Comparison of ENCODE assay signal across 1 cellular context in the genomic region with DNA sequence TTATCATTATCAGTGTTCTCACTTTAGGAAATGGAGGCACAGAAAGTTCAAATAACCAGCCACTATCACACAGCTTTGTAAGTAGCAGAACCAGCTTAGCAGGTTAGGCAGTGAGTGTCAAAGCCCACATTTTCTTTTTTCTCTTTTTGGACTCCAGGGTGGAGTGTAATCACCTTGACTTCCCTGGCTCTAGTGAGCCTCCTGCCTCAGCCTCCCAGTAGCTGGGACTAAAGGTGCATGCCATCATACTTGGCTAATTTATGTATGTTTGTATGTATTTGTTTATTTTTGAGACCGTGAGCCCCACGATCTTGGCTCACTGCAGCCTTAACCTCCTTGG.
TF ChIP-seq lines count a peak whose summit lies in the region.

No MANE protein-coding gene starts in this region.

TF ChIP-seq in HepG2, 621 proteins besides CTCF, POLR2A, EP300 and RAD21 (continued from another document):
- TF ChIP-seq, protein P1, sequence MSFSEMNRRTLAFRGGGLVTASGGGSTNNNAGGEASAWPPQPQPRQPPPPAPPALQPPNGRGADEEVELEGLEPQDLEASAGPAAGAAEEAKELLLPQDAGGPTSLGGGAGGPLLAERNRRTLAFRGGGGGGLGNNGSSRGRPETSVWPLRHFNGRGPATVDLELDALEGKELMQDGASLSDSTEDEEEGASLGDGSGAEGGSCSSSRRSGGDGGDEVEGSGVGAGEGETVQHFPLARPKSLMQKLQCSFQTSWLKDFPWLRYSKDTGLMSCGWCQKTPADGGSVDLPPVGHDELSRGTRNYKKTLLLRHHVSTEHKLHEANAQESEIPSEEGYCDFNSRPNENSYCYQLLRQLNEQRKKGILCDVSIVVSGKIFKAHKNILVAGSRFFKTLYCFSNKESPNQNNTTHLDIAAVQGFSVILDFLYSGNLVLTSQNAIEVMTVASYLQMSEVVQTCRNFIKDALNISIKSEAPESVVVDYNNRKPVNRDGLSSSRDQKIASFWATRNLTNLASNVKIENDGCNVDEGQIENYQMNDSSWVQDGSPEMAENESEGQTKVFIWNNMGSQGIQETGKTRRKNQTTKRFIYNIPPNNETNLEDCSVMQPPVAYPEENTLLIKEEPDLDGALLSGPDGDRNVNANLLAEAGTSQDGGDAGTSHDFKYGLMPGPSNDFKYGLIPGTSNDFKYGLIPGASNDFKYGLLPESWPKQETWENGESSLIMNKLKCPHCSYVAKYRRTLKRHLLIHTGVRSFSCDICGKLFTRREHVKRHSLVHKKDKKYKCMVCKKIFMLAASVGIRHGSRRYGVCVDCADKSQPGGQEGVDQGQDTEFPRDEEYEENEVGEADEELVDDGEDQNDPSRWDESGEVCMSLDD (CRISPR knock-in tag; IDR thresholded peaks at IDR 0.05; ENCODE audit: borderline replicate concordance) = no peak
- TF ChIP-seq, protein P2, sequence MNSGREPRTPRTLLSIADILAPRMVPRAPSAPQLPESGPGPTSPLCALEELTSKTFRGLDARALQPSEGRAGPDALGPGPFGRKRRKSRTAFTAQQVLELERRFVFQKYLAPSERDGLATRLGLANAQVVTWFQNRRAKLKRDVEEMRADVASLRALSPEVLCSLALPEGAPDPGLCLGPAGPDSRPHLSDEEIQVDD (CRISPR knock-in tag; IDR thresholded peaks at IDR 0.05; ENCODE audit: borderline replicate concordance) = 0 out of 2 replicates have a peak, but pooled peaks have one; percentile 60
- TF ChIP-seq ZNF737 (CRISPR knock-in tag; IDR thresholded peaks at IDR 0.05; ENCODE audit: borderline replicate concordance) (no peak), ZNF17 (CRISPR knock-in tag; IDR thresholded peaks at IDR 0.05) (no peak), ZNF775 (CRISPR knock-in tag; IDR thresholded peaks at IDR 0.05; ENCODE audit: borderline replicate concordance) (no peak), ZNF577 (CRISPR knock-in tag; IDR thresholded peaks at IDR 0.05; ENCODE audit: borderline replicate concordance, low read depth) (no peak), FUBP1 (CRISPR knock-in tag; IDR thresholded peaks at IDR 0.05; ENCODE audit: borderline replicate concordance) (0 out of 2 replicates have a peak, but pooled peaks have one; percentile 20), ZNF331 (CRISPR knock-in tag; IDR thresholded peaks at IDR 0.05) (no peak), RNF219 (CRISPR knock-in tag; IDR thresholded peaks at IDR 0.05) (no peak), SOX5 (CRISPR knock-in tag; IDR thresholded peaks at IDR 0.05; ENCODE audit: borderline replicate concordance) (no peak), ZNF770 (CRISPR knock-in tag; IDR thresholded peaks at IDR 0.05) (peak; percentile 99), ATF5 (CRISPR knock-in tag; IDR thresholded peaks at IDR 0.05; ENCODE audit: low read depth) (no peak), RARA (CRISPR knock-in tag; IDR thresholded peaks at IDR 0.05) (no peak), CAMTA2 (CRISPR knock-in tag; IDR thresholded peaks at IDR 0.05; ENCODE audit: borderline replicate concordance) (0 out of 2 replicates have a peak, but pooled peaks have one; percentile 43), KDM5B (CRISPR knock-in tag; IDR thresholded peaks at IDR 0.05; ENCODE audit: borderline replicate concordance) (no peak), NKX3-1 (CRISPR knock-in tag; IDR thresholded peaks at IDR 0.05) (no peak), ZNF354B (CRISPR knock-in tag; IDR thresholded peaks at IDR 0.05) (peak; percentile 87; the same call in 1 of the 2 replicates), ZC3H13 (CRISPR knock-in tag; IDR thresholded peaks at IDR 0.05) (no peak), SP4 (CRISPR knock-in tag; IDR thresholded peaks at IDR 0.05) (no peak), YEATS4 (CRISPR knock-in tag; IDR thresholded peaks at IDR 0.05; ENCODE audit: borderline replicate concordance) (no peak), ZNF816 (CRISPR knock-in tag; IDR thresholded peaks at IDR 0.05; ENCODE audit: borderline replicate concordance) (no peak), ZNF44 (CRISPR knock-in tag; IDR thresholded peaks at IDR 0.05) (0 out of 2 replicates have a peak, but pooled peaks have one; percentile 25), BCL6 (CRISPR knock-in tag; IDR thresholded peaks at IDR 0.05) (no peak), ZNF747 (CRISPR knock-in tag; IDR thresholded peaks at IDR 0.05; ENCODE audit: borderline replicate concordance) (no peak), SMC3 (IDR thresholded peaks at IDR 0.05; ENCODE audit: low read length) (no peak), ZMYM3 (CRISPR knock-in tag; IDR thresholded peaks at IDR 0.05) (peak; percentile 70; the same call in 1 of the 2 replicates), ZNF124 (CRISPR knock-in tag; IDR thresholded peaks at IDR 0.05) (no peak), ZBTB4 (CRISPR knock-in tag; IDR thresholded peaks at IDR 0.05; ENCODE audit: borderline replicate concordance) (no peak), ZNF552 (CRISPR knock-in tag; IDR thresholded peaks at IDR 0.05; ENCODE audit: borderline replicate concordance) (no peak), YY1 (IDR thresholded peaks at IDR 0.05; ENCODE audit: insufficient read depth, insufficient replicate concordance, low read depth, low read length) (no peak), TOPORS (CRISPR knock-in tag; IDR thresholded peaks at IDR 0.05) (0 out of 2 replicates have a peak, but pooled peaks have one; percentile 14), IRX3 (CRISPR knock-in tag; IDR thresholded peaks at IDR 0.05; ENCODE audit: borderline replicate concordance, low read depth) (0 out of 2 replicates have a peak, but pooled peaks have one; percentile 36), KDM4B (CRISPR knock-in tag; IDR thresholded peaks at IDR 0.05) (no peak; the same call in 1 of the 2 replicates)
- TF ChIP-seq, protein P3, sequence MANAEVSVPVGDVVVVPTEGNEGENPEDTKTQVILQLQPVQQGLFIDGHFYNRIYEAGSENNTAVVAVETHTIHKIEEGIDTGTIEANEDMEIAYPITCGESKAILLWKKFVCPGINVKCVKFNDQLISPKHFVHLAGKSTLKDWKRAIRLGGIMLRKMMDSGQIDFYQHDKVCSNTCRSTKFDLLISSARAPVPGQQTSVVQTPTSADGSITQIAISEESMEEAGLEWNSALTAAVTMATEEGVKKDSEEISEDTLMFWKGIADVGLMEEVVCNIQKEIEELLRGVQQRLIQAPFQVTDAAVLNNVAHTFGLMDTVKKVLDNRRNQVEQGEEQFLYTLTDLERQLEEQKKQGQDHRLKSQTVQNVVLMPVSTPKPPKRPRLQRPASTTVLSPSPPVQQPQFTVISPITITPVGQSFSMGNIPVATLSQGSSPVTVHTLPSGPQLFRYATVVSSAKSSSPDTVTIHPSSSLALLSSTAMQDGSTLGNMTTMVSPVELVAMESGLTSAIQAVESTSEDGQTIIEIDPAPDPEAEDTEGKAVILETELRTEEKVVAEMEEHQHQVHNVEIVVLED (CRISPR knock-in tag; IDR thresholded peaks at IDR 0.05; ENCODE audit: borderline replicate concordance) = no peak
- TF ChIP-seq, protein P4, sequence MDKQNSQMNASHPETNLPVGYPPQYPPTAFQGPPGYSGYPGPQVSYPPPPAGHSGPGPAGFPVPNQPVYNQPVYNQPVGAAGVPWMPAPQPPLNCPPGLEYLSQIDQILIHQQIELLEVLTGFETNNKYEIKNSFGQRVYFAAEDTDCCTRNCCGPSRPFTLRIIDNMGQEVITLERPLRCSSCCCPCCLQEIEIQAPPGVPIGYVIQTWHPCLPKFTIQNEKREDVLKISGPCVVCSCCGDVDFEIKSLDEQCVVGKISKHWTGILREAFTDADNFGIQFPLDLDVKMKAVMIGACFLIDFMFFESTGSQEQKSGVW (CRISPR knock-in tag; IDR thresholded peaks at IDR 0.05; ENCODE audit: borderline replicate concordance) = no peak
- TF ChIP-seq, protein P5, sequence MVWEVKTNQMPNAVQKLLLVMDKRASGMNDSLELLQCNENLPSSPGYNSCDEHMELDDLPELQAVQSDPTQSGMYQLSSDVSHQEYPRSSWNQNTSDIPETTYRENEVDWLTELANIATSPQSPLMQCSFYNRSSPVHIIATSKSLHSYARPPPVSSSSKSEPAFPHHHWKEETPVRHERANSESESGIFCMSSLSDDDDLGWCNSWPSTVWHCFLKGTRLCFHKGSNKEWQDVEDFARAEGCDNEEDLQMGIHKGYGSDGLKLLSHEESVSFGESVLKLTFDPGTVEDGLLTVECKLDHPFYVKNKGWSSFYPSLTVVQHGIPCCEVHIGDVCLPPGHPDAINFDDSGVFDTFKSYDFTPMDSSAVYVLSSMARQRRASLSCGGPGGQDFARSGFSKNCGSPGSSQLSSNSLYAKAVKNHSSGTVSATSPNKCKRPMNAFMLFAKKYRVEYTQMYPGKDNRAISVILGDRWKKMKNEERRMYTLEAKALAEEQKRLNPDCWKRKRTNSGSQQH (CRISPR knock-in tag; IDR thresholded peaks at IDR 0.05; ENCODE audit: low read depth) = no peak
